In the genomic region with DNA sequence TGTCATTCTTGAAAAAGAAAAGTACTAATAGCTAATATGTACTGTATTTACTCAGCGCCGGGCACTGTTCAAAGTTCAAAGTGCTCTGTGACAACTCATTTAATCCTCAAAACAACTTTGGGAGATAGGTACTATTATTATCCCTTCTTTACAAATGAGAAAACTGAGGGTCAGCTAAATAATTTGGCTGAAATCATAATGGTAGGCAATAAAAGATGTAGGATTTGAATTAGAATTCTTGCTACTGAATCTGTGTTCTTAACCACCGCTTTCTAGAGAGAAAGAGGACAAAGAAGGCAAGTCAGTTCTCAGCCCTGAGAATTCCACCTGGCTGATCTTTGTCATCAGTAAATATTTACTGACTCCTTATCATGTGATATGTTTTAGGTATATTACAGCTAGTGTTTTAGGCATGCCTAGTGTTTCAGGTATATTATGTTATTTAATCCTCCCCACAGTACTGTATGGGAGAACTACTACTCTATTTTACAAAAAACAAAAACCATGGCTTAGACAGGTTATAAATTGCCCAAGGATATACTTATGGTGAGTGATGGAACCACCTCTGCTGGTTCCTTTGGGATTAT, we compare ENCODE assay signal across 1 cellular context.
TF ChIP-seq lines count a peak whose summit lies in the region.

No MANE protein-coding gene starts in this region.

TF ChIP-seq in HepG2, 621 proteins besides CTCF, POLR2A, EP300 and RAD21 (continued from another document and continues in another):
- TF ChIP-seq, protein P1, sequence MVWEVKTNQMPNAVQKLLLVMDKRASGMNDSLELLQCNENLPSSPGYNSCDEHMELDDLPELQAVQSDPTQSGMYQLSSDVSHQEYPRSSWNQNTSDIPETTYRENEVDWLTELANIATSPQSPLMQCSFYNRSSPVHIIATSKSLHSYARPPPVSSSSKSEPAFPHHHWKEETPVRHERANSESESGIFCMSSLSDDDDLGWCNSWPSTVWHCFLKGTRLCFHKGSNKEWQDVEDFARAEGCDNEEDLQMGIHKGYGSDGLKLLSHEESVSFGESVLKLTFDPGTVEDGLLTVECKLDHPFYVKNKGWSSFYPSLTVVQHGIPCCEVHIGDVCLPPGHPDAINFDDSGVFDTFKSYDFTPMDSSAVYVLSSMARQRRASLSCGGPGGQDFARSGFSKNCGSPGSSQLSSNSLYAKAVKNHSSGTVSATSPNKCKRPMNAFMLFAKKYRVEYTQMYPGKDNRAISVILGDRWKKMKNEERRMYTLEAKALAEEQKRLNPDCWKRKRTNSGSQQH (CRISPR knock-in tag; IDR thresholded peaks at IDR 0.05; ENCODE audit: low read depth): 0 out of 2 replicates have a peak, but pooled peaks have one; percentile 22
- TF ChIP-seq KAT8 (CRISPR knock-in tag; IDR thresholded peaks at IDR 0.05): peak; percentile 80
- TF ChIP-seq TCF7 (IDR thresholded peaks at IDR 0.05; ENCODE audit: low read depth): peak; percentile 82
- TF ChIP-seq PPARG (CRISPR knock-in tag; conservative IDR thresholded peaks at IDR 0.05): 0 out of 2 replicates have a peak, but pooled peaks have one; percentile 69
- 0 out of 2 replicates have a peak, but pooled peaks have one; percentile 55 for TF ChIP-seq HMG20B (CRISPR knock-in tag; conservative IDR thresholded peaks at IDR 0.05)
- peak; percentile 64; the same call in 1 of the 2 replicates for TF ChIP-seq SAP130 (CRISPR knock-in tag; IDR thresholded peaks at IDR 0.05; ENCODE audit: low read depth)
- TF ChIP-seq SIN3B (IDR thresholded peaks at IDR 0.05; ENCODE audit: low read length): 0 out of 2 replicates have a peak, but pooled peaks have one; percentile 15
- TF ChIP-seq NFKB2 (CRISPR knock-in tag; IDR thresholded peaks at IDR 0.05; ENCODE audit: borderline replicate concordance): no peak
- no peak for TF ChIP-seq ZNF484 (CRISPR knock-in tag; IDR thresholded peaks at IDR 0.05; ENCODE audit: borderline replicate concordance, low read depth)
- TF ChIP-seq, protein P2, sequence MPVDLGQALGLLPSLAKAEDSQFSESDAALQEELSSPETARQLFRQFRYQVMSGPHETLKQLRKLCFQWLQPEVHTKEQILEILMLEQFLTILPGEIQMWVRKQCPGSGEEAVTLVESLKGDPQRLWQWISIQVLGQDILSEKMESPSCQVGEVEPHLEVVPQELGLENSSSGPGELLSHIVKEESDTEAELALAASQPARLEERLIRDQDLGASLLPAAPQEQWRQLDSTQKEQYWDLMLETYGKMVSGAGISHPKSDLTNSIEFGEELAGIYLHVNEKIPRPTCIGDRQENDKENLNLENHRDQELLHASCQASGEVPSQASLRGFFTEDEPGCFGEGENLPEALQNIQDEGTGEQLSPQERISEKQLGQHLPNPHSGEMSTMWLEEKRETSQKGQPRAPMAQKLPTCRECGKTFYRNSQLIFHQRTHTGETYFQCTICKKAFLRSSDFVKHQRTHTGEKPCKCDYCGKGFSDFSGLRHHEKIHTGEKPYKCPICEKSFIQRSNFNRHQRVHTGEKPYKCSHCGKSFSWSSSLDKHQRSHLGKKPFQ (CRISPR knock-in tag; IDR thresholded peaks at IDR 0.05; ENCODE audit: insufficient replicate concordance): peak; percentile 56
- peak; percentile 71 for TF ChIP-seq ESRRA (CRISPR knock-in tag; IDR thresholded peaks at IDR 0.05; ENCODE audit: low read depth)
- peak; percentile 64; the same call in 1 of the 2 replicates for TF ChIP-seq MIER3 (CRISPR knock-in tag; IDR thresholded peaks at IDR 0.05; ENCODE audit: borderline replicate concordance)
- no peak for TF ChIP-seq XRCC5 (optimal IDR thresholded peaks at IDR 0.05; ENCODE audit: low read length)
- no peak for TF ChIP-seq TCF12 (IDR thresholded peaks at IDR 0.05)
- peak; percentile 78; the same call in 1 of the 2 replicates for TF ChIP-seq TCF12 (CRISPR knock-in tag; IDR thresholded peaks at IDR 0.05)
- peak; percentile 34; the same call in 1 of the 2 replicates for TF ChIP-seq TOE1 (CRISPR knock-in tag; IDR thresholded peaks at IDR 0.05)
- peak; percentile 78 for TF ChIP-seq SP140L (CRISPR knock-in tag; IDR thresholded peaks at IDR 0.05; ENCODE audit: borderline replicate concordance)
- TF ChIP-seq RARA (CRISPR knock-in tag; IDR thresholded peaks at IDR 0.05): peak; percentile 80
- peak; percentile 85; the same call in 1 of the 2 replicates for TF ChIP-seq SOX5 (CRISPR knock-in tag; IDR thresholded peaks at IDR 0.05; ENCODE audit: borderline replicate concordance)
- TF ChIP-seq, protein P3, sequence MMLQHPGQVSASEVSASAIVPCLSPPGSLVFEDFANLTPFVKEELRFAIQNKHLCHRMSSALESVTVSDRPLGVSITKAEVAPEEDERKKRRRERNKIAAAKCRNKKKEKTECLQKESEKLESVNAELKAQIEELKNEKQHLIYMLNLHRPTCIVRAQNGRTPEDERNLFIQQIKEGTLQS (CRISPR knock-in tag; IDR thresholded peaks at IDR 0.05): peak; percentile 11; the same call in 1 of the 2 replicates
- no peak for TF ChIP-seq PRMT3 (CRISPR knock-in tag; IDR thresholded peaks at IDR 0.05; ENCODE audit: borderline replicate concordance, low read depth)
- TF ChIP-seq, protein P4, sequence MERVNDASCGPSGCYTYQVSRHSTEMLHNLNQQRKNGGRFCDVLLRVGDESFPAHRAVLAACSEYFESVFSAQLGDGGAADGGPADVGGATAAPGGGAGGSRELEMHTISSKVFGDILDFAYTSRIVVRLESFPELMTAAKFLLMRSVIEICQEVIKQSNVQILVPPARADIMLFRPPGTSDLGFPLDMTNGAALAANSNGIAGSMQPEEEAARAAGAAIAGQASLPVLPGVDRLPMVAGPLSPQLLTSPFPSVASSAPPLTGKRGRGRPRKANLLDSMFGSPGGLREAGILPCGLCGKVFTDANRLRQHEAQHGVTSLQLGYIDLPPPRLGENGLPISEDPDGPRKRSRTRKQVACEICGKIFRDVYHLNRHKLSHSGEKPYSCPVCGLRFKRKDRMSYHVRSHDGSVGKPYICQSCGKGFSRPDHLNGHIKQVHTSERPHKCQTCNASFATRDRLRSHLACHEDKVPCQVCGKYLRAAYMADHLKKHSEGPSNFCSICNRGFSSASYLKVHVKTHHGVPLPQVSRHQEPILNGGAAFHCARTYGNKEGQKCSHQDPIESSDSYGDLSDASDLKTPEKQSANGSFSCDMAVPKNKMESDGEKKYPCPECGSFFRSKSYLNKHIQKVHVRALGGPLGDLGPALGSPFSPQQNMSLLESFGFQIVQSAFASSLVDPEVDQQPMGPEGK (CRISPR knock-in tag; IDR thresholded peaks at IDR 0.05): peak; percentile 28; the same call in 1 of the 2 replicates
- peak; percentile 62; the same call in 1 of the 2 replicates for TF ChIP-seq GFI1 (CRISPR knock-in tag; IDR thresholded peaks at IDR 0.05; ENCODE audit: borderline replicate concordance)
- peak; percentile 13; the same call in 1 of the 2 replicates for TF ChIP-seq ZNF614 (CRISPR knock-in tag; IDR thresholded peaks at IDR 0.05; ENCODE audit: borderline replicate concordance)
- TF ChIP-seq, protein P5, sequence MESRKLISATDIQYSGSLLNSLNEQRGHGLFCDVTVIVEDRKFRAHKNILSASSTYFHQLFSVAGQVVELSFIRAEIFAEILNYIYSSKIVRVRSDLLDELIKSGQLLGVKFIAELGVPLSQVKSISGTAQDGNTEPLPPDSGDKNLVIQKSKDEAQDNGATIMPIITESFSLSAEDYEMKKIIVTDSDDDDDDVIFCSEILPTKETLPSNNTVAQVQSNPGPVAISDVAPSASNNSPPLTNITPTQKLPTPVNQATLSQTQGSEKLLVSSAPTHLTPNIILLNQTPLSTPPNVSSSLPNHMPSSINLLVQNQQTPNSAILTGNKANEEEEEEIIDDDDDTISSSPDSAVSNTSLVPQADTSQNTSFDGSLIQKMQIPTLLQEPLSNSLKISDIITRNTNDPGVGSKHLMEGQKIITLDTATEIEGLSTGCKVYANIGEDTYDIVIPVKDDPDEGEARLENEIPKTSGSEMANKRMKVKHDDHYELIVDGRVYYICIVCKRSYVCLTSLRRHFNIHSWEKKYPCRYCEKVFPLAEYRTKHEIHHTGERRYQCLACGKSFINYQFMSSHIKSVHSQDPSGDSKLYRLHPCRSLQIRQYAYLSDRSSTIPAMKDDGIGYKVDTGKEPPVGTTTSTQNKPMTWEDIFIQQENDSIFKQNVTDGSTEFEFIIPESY (CRISPR knock-in tag; IDR thresholded peaks at IDR 0.05): no peak
- TF ChIP-seq ZNF430 (CRISPR knock-in tag; IDR thresholded peaks at IDR 0.05): 0 out of 2 replicates have a peak, but pooled peaks have one; percentile 57
- TF ChIP-seq CC2D1A (CRISPR knock-in tag; IDR thresholded peaks at IDR 0.05): 0 out of 2 replicates have a peak, but pooled peaks have one; percentile 91
- peak; percentile 97 for TF ChIP-seq GATAD2A (CRISPR knock-in tag; IDR thresholded peaks at IDR 0.05)
- 0 out of 2 replicates have a peak, but pooled peaks have one; percentile 48 for TF ChIP-seq ZNF34 (CRISPR knock-in tag; IDR thresholded peaks at IDR 0.05; ENCODE audit: borderline replicate concordance)
- no peak for TF ChIP-seq ZNF766 (CRISPR knock-in tag; IDR thresholded peaks at IDR 0.05; ENCODE audit: borderline replicate concordance)
- TF ChIP-seq MED13 (CRISPR knock-in tag; IDR thresholded peaks at IDR 0.05): peak; percentile 60; the same call in 1 of the 2 replicates
- TF ChIP-seq HDAC2 (CRISPR knock-in tag; IDR thresholded peaks at IDR 0.05): peak; percentile 91
- TF ChIP-seq PHF21A (CRISPR knock-in tag; IDR thresholded peaks at IDR 0.05): peak; percentile 95
- TF ChIP-seq RORA (CRISPR knock-in tag; IDR thresholded peaks at IDR 0.05): peak; percentile 97
- no peak for TF ChIP-seq ZBTB42 (CRISPR knock-in tag; IDR thresholded peaks at IDR 0.05)
- TF ChIP-seq TBX3 (IDR thresholded peaks at IDR 0.05; ENCODE audit: borderline replicate concordance): peak; percentile 78
- TF ChIP-seq, protein P6, sequence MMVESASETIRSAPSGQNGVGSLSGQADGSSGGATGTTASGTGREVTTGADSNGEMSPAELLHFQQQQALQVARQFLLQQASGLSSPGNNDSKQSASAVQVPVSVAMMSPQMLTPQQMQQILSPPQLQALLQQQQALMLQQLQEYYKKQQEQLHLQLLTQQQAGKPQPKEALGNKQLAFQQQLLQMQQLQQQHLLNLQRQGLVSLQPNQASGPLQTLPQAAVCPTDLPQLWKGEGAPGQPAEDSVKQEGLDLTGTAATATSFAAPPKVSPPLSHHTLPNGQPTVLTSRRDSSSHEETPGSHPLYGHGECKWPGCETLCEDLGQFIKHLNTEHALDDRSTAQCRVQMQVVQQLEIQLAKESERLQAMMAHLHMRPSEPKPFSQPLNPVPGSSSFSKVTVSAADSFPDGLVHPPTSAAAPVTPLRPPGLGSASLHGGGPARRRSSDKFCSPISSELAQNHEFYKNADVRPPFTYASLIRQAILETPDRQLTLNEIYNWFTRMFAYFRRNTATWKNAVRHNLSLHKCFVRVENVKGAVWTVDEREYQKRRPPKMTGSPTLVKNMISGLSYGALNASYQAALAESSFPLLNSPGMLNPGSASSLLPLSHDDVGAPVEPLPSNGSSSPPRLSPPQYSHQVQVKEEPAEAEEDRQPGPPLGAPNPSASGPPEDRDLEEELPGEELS (CRISPR knock-in tag; IDR thresholded peaks at IDR 0.05): peak; percentile 93
- TF ChIP-seq ZNF263 (CRISPR knock-in tag; IDR thresholded peaks at IDR 0.05): peak; percentile 5; the same call in 1 of the 2 replicates
- TF ChIP-seq JUN (CRISPR knock-in tag; IDR thresholded peaks at IDR 0.05): 0 out of 2 replicates have a peak, but pooled peaks have one; percentile 53
- TF ChIP-seq HOXA5 (CRISPR knock-in tag; IDR thresholded peaks at IDR 0.05): peak; percentile 92
- TF ChIP-seq, protein P7, sequence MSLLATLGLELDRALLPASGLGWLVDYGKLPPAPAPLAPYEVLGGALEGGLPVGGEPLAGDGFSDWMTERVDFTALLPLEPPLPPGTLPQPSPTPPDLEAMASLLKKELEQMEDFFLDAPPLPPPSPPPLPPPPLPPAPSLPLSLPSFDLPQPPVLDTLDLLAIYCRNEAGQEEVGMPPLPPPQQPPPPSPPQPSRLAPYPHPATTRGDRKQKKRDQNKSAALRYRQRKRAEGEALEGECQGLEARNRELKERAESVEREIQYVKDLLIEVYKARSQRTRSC (CRISPR knock-in tag; IDR thresholded peaks at IDR 0.05; ENCODE audit: low read depth): no peak
- peak; percentile 40; the same call in 1 of the 2 replicates for TF ChIP-seq DMAP1 (CRISPR knock-in tag; IDR thresholded peaks at IDR 0.05)
- TF ChIP-seq ZNF660 (CRISPR knock-in tag; IDR thresholded peaks at IDR 0.05; ENCODE audit: borderline replicate concordance, low read depth): no peak
- TF ChIP-seq RFX5 (IDR thresholded peaks at IDR 0.05; ENCODE audit: low read depth, low read length): no peak
- TF ChIP-seq ZNF773 (CRISPR knock-in tag; IDR thresholded peaks at IDR 0.05; ENCODE audit: borderline replicate concordance): no peak
- TF ChIP-seq RFXANK (CRISPR knock-in tag; IDR thresholded peaks at IDR 0.05): peak; percentile 59; the same call in 1 of the 2 replicates
- TF ChIP-seq KMT2A (CRISPR knock-in tag; IDR thresholded peaks at IDR 0.05): 0 out of 2 replicates have a peak, but pooled peaks have one; percentile 15
- peak; percentile 70; the same call in 1 of the 2 replicates for TF ChIP-seq ZSCAN20 (CRISPR knock-in tag; IDR thresholded peaks at IDR 0.05; ENCODE audit: borderline replicate concordance)
- TF ChIP-seq, protein P8, sequence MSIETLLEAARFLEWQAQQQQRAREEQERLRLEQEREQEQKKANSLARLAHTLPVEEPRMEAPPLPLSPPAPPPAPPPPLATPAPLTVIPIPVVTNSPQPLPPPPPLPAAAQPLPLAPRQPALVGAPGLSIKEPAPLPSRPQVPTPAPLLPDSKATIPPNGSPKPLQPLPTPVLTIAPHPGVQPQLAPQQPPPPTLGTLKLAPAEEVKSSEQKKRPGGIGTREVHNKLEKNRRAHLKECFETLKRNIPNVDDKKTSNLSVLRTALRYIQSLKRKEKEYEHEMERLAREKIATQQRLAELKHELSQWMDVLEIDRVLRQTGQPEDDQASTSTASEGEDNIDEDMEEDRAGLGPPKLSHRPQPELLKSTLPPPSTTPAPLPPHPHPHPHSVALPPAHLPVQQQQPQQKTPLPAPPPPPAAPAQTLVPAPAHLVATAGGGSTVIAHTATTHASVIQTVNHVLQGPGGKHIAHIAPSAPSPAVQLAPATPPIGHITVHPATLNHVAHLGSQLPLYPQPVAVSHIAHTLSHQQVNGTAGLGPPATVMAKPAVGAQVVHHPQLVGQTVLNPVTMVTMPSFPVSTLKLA (IDR thresholded peaks at IDR 0.05): no peak
- TF ChIP-seq MIXL1 (CRISPR knock-in tag; IDR thresholded peaks at IDR 0.05): peak; percentile 96
- peak; percentile 91 for TF ChIP-seq ZNF816 (CRISPR knock-in tag; IDR thresholded peaks at IDR 0.05; ENCODE audit: borderline replicate concordance)
- peak; percentile 86 for TF ChIP-seq ZNF3 (CRISPR knock-in tag; IDR thresholded peaks at IDR 0.05)
- no peak for TF ChIP-seq ZSCAN29 (CRISPR knock-in tag; conservative IDR thresholded peaks at IDR 0.05)
- TF ChIP-seq HCFC1 (IDR thresholded peaks at IDR 0.05; ENCODE audit: low read depth, low read length): no peak; the same call in 1 of the 2 replicates
- TF ChIP-seq, protein P9, sequence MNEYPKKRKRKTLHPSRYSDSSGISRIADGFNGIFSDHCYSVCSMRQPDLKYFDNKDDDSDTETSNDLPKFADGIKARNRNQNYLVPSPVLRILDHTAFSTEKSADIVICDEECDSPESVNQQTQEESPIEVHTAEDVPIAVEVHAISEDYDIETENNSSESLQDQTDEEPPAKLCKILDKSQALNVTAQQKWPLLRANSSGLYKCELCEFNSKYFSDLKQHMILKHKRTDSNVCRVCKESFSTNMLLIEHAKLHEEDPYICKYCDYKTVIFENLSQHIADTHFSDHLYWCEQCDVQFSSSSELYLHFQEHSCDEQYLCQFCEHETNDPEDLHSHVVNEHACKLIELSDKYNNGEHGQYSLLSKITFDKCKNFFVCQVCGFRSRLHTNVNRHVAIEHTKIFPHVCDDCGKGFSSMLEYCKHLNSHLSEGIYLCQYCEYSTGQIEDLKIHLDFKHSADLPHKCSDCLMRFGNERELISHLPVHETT (CRISPR knock-in tag; conservative IDR thresholded peaks at IDR 0.05): no peak; the same call in 1 of the 2 replicates
- no peak for TF ChIP-seq ZNF329 (CRISPR knock-in tag; IDR thresholded peaks at IDR 0.05; ENCODE audit: low read depth)
